Comparison of ENCODE assay signal across 8 cellular contexts in genomic region chr3:25428003-25428861, GRCh38. TPM values are rescaled to one million over a fixed set of nuclear protein-coding genes. Genes with fewer than 3 reads are reported as not detected.
DNase-seq lines count a peak whose midpoint lies in the region; ATAC-seq lines count a peak whose summit lies in the region.

TSS of gene RARB (plus strand) at chr3:25428263. CDS start at chr3:25428732, 469 bp downstream.

- H3K36me3 ChIP-seq in ACC112 (ENCODE audit: insufficient read depth, low read length) = no peaks in the 10 kb centered on the region
- H3K36me3 ChIP-seq in iPS DF 6.9 (ENCODE audit: control insufficient read depth, insufficient read depth, low read length) = no peaks in the 10 kb centered on the region

- ATAC-seq in GM19438 (IDR thresholded peaks at IDR 0.05; ENCODE audit: low read depth, unreplicated experiment) = peak; percentile 66

- H3K4me3 ChIP-seq in ACC112 (ENCODE audit: low read depth, low read length) (peak within 1 kb of the TSS; percentile 77), iPS DF 6.9 (ENCODE audit: low read length) (peak within 1 kb of the TSS; percentile 50; the same call in 1 of the 2 replicates)

- H3K4me1 ChIP-seq in ACC112 (ENCODE audit: control insufficient read depth, insufficient read depth, low read length, unreplicated experiment) (peaks cover 38% of the 10 kb centered on the region), iPS DF 6.9 (ENCODE audit: control insufficient read depth, insufficient read depth, low read length) (peaks cover 11% of the 10 kb centered on the region)

- H3K27me3 ChIP-seq in ACC112 (ENCODE audit: insufficient read depth, low read length) (no peaks in the 10 kb centered on the region), iPS DF 6.9 (ENCODE audit: control insufficient read depth, insufficient read depth, low read length) (peaks cover 3% of the 10 kb centered on the region; the same call in 1 of the 2 replicates)

- DNase-seq in NCI-H226 (peak; percentile 26), T47D (ENCODE audit: low read depth in 1 of 2, low spot score in 1 of 2) (peak; percentile 63 to 82), iPS DF 6.9 (ENCODE audit: low read depth, low spot score) (no peak), renal cortical epithelial cell (ENCODE audit: low read depth) (peak; percentile 90), HK-2 (ENCODE audit: unreplicated experiment) (no peak), UCSD-AML1 (lab: John Stamatoyannopoulos, UW; ENCODE audit: unreplicated experiment) (no peak)

- no CpG with 5 or more reads among the region's 26 CpGs for WGBS in iPS DF 6.9 (ENCODE audit: insufficient coverage, insufficient read length)

- H2AFZ ChIP-seq in ACC112 (ENCODE audit: low read length, unreplicated experiment) = peak within 1 kb of the TSS; percentile 78

- no peaks in the 10 kb centered on the region for H3K9me3 ChIP-seq in iPS DF 6.9 (ENCODE audit: control insufficient read depth, insufficient read depth, low read length)

- H3K79me2 ChIP-seq in ACC112 (ENCODE audit: control insufficient read depth, insufficient read depth, low read length, unreplicated experiment) = no peaks in the 10 kb centered on the region

- H3K27ac ChIP-seq in ACC112 (ENCODE audit: low read depth, low read length) (peak within 1 kb of the TSS; percentile 68), iPS DF 6.9 (ENCODE audit: low read length) (no peak within 1 kb of the TSS)

- in situ Hi-C loops in T47D (cut with HindIII; ENCODE audit: low pct_unique_long_range_greater_than_20kb, low sequenced_read_pairs) = no loop called here

RNA-seq across cellular contexts. Expression of gene RARB, which starts in this region (rescaled TPM):
- total RNA-seq in renal cortical epithelial cell = 4.3 and 4.9 TPM in 2 replicates

Comparison
In these comparisons a context has a peak if more than half of its experiments do, and no peak if none do; other contexts are left out.
1. DNase-seq: peak in NCI-H226 (single experiment), T47D (2 of 2) and renal cortical epithelial cell (single experiment); none in iPS DF 6.9 (single experiment), HK-2 (single experiment) and UCSD-AML1 (single experiment).